Comparison of ENCODE assay signal across 8 cellular contexts in the genomic region with DNA sequence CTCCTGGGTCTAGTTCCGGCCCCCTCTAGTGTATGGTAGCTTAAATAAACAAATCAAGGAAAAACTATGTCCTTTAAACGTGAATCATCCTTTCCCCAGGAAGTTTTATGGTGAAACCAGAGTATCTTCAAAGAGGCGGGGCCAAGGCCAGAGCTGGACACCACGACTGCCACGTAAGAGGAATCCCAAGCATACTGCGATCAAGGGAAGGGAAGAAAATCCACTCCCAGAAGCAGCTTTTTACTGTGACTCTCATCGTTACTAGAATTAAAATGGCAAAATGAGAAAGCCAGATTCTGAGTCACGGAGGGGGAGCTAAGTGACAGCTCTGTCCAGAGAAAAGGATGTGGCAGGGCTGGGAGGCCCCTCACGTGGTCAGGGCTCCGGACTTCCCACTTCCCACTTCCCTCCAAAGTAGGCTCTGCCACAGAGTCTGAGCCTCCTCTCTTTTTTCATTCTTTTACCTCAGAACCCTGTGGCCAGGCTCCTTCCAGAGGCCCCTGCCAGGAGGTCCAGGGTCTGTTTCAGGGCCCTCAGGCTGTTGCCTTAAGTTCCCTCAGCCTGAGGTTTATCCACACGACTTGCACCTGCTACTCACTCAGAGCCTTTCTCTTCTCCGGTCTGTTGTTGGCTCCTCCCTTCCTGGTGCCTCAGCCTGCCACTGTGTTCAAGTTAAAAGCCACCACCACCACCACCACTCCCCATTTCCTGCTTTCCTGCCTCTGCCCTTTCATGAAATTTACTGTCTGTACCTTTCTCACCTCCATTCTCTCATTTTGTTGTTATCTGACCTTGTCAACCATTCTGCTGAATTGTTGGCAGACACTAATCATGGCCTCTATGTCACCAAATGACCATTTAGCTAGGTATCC. TPM values are rescaled to one million over a fixed set of nuclear protein-coding genes. Genes with fewer than 3 reads are reported as not detected.
DNase-seq lines count a peak whose midpoint lies in the region; ATAC-seq, FAIRE-seq and TF ChIP-seq lines count a peak whose summit lies in the region.

No MANE protein-coding gene starts in this region.

- peak overlapping the region; percentile 85 for H3K27ac Mint-ChIP-seq in astrocyte (ENCODE audit: unreplicated experiment)

- peaks cover 22% of the 10 kb centered on the region for H3K79me2 ChIP-seq in astrocyte (ENCODE audit: insufficient read depth, low read length)

- H3K27ac ChIP-seq in SK-N-MC: peak overlapping the region; percentile 72
- peak overlapping the region; percentile 93 for H3K27ac ChIP-seq in astrocyte (ENCODE audit: low read depth, low read length)
- no peak overlapping the region for H3K27ac ChIP-seq in WERI-Rb-1

- no peaks in the 10 kb centered on the region for H3K36me3 Mint-ChIP-seq in astrocyte (ENCODE audit: low read depth, unreplicated experiment)

- peak in 9 of 14 donors; percentile 21 to 56 (median 36) for DNase-seq in C1 segment of cervical spinal cord (lab: John Stamatoyannopoulos, UW)
- DNase-seq in GM19239 (ENCODE audit: insufficient read length, low spot score): no peak
- no peak for DNase-seq in SK-N-MC (ENCODE audit: low read depth, low spot score)
- peak; percentile 93 for DNase-seq in astrocyte (ENCODE audit: low read depth)
- DNase-seq in iPS-NIHi7 (ENCODE audit: extremely low spot score): peak; percentile 29
- DNase-seq in stimulated activated CD4-positive, alpha-beta T cell treated with anti-CD3 and anti-CD28 coated beads, Interleukin-1b, Interleukin-23, amount 100 ng/mL, for 48 hours: peak; percentile 58
- DNase-seq in WERI-Rb-1: no peak

- peaks cover 10% of the 10 kb centered on the region for H4K20me1 ChIP-seq in astrocyte (ENCODE audit: insufficient read depth, low read length)

- peaks cover 18% of the 10 kb centered on the region for H3K4me1 Mint-ChIP-seq in astrocyte (ENCODE audit: low read depth, unreplicated experiment)

- H3K4me1 ChIP-seq in astrocyte (ENCODE audit: insufficient read depth, low read length): peaks cover 28% of the 10 kb centered on the region

- peak overlapping the region; percentile 41 for H3K4me3 Mint-ChIP-seq in astrocyte (ENCODE audit: unreplicated experiment)

- peak overlapping the region; percentile 92 for H3K4me2 ChIP-seq in astrocyte (ENCODE audit: low read length)

- ATAC-seq in HG03378 (IDR thresholded peaks at IDR 0.05; ENCODE audit: unreplicated experiment): peak; percentile 37

- H3K9me3 Mint-ChIP-seq in astrocyte (ENCODE audit: unreplicated experiment): peaks cover 3% of the 10 kb centered on the region

- no peaks in the 10 kb centered on the region for H3K36me3 ChIP-seq in SK-N-MC (ENCODE audit: insufficient read depth, low read length)
- H3K36me3 ChIP-seq in astrocyte (ENCODE audit: insufficient read depth, low read length): no peaks in the 10 kb centered on the region
- H3K36me3 ChIP-seq in WERI-Rb-1: no peaks in the 10 kb centered on the region

- H2AFZ ChIP-seq in astrocyte (ENCODE audit: low read depth, low read length): peak overlapping the region; percentile 81

- no peak for TF ChIP-seq CTCF in astrocyte (IDR thresholded peaks at IDR 0.05; ENCODE audit: insufficient read depth, low read depth, low read length)
- no peak for TF ChIP-seq CTCF in WERI-Rb-1 (IDR thresholded peaks at IDR 0.05; ENCODE audit: low read depth, low read length)

- no peaks in the 10 kb centered on the region for H3K9me3 ChIP-seq in SK-N-MC (ENCODE audit: low read depth, low read length)
- H3K9me3 ChIP-seq in astrocyte (ENCODE audit: insufficient read depth, low read depth, low read length): no peaks in the 10 kb centered on the region
- no peaks in the 10 kb centered on the region for H3K9me3 ChIP-seq in WERI-Rb-1 (ENCODE audit: severe bottlenecking)

- no peaks in the 10 kb centered on the region for H3K27me3 ChIP-seq in astrocyte (ENCODE audit: insufficient read depth, low read length)
- no peaks in the 10 kb centered on the region for H3K27me3 ChIP-seq in WERI-Rb-1 (ENCODE audit: insufficient read depth, low read depth, severe bottlenecking)

- H3K27me3 Mint-ChIP-seq in astrocyte (ENCODE audit: low read depth, unreplicated experiment): peaks cover 6% of the 10 kb centered on the region

- H3K9ac ChIP-seq in SK-N-MC (ENCODE audit: insufficient read length) (no peak overlapping the region), astrocyte (ENCODE audit: low read length) (peak overlapping the region; percentile 91)

- FAIRE-seq in GM19239 (lab: Jason Lieb, UNC): peak; percentile 61
- no peak for FAIRE-seq in astrocyte (lab: Jason Lieb, UNC)

- H3K4me3 ChIP-seq in SK-N-MC (0 out of 2 replicates have a peak overlapping the region, but pooled peaks have one; percentile 94), astrocyte (ENCODE audit: insufficient read depth, low read depth, low read length) (peak overlapping the region; percentile 97), WERI-Rb-1 (ENCODE audit: low read depth, low read length) (no peak overlapping the region)

RNA-seq across cellular contexts. Expression of gene GLRX, which starts 1.4 kb away (rescaled TPM):
- total RNA-seq in astrocyte: 38.4 and 40.5 TPM in 2 replicates

Comparison
In these comparisons a context has a peak if more than half of its experiments do, and no peak if none do; other contexts are left out.
1. DNase-seq: peak in C1 segment of cervical spinal cord (9 of 14), astrocyte (single experiment), iPS-NIHi7 (single experiment) and stimulated activated CD4-positive, alpha-beta T cell treated with anti-CD3 and anti-CD28 coated beads, Interleukin-1b, Interleukin-23, amount 100 ng/mL, for 48 hours (single experiment); none in GM19239 (single experiment), SK-N-MC (single experiment) and WERI-Rb-1 (single experiment).